Comparison of ENCODE assay signal across 8 cellular contexts in genomic region chr19:13952154-13953020, GRCh38. TPM values are rescaled to one million over a fixed set of nuclear protein-coding genes. Genes with fewer than 3 reads are reported as not detected.
DNase-seq lines count a peak whose midpoint lies in the region; ATAC-seq and TF ChIP-seq lines count a peak whose summit lies in the region.

A gene with protein sequence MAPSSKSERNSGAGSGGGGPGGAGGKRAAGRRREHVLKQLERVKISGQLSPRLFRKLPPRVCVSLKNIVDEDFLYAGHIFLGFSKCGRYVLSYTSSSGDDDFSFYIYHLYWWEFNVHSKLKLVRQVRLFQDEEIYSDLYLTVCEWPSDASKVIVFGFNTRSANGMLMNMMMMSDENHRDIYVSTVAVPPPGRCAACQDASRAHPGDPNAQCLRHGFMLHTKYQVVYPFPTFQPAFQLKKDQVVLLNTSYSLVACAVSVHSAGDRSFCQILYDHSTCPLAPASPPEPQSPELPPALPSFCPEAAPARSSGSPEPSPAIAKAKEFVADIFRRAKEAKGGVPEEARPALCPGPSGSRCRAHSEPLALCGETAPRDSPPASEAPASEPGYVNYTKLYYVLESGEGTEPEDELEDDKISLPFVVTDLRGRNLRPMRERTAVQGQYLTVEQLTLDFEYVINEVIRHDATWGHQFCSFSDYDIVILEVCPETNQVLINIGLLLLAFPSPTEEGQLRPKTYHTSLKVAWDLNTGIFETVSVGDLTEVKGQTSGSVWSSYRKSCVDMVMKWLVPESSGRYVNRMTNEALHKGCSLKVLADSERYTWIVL (plus strand): TSS chr19:13952509. CDS start chr19:13952513, 4 bp downstream.

- H3K4me3 ChIP-seq in lung = peak within 1 kb of the TSS; percentile 97

- peak within 1 kb of the TSS; percentile 90 to 98 for H3K27ac ChIP-seq in lung (ENCODE audit: low read depth in 1 of 2, low read length in 1 of 2)

- peaks cover 0 to 7% of the 10 kb centered on the region in 2 donors for H3K4me1 ChIP-seq in lung (ENCODE audit: control insufficient read depth in 2 of 2, insufficient read depth in 2 of 2, low read length in 2 of 2)

- CTCF ChIA-PET in activated CD8-positive, alpha-beta memory T cell treated with anti-CD3 and anti-CD28 coated beads for 36 hours (lab: Charles Lee) = interaction anchor here (0.5 to 2.0 kb wide), 9 partner anchors 13 to 144 kb away, joined by 3 to 5 read pairs (median 3); partner anchors contain the start of gene MISP3

- H3K36me3 ChIP-seq in lung (ENCODE audit: control insufficient read depth in 2 of 2, insufficient read depth in 2 of 2, low read length in 2 of 2) = peaks cover 5 to 22% of the 10 kb centered on the region in 2 donors

- H3K9me3 ChIP-seq in lung (ENCODE audit: control insufficient read depth in 2 of 2, insufficient read depth in 1 of 2, low read length in 1 of 2) = no peaks in the 10 kb centered on the region

- TF ChIP-seq CTCF in GM20000 (IDR thresholded peaks at IDR 0.05; ENCODE audit: extremely low read depth, missing control alignments) (no peak), lung (IDR thresholded peaks at IDR 0.05; ENCODE audit: control extremely low read depth, extremely low read depth) (no peak)

- POLR2A ChIA-PET in activated CD8-positive, alpha-beta memory T cell treated with anti-CD3 and anti-CD28 coated beads for 36 hours (lab: Charles Lee) = interaction anchor here (0.6 to 2.1 kb wide), 5 partner anchors 27 to 147 kb away, joined by 4 to 8 read pairs (median 8); partner anchors contain the start of gene RFX1

- WGBS in lung, 2 donors = 0 to 1% methylated on average over 56 to 63 of the region's 68 CpGs

- H3K27me3 ChIP-seq in lung (ENCODE audit: control insufficient read depth, insufficient read depth) = no peaks in the 10 kb centered on the region

- peak; percentile 99 for ATAC-seq in lung (ENCODE audit: insufficient read depth, low FRiP score)

- peak; percentile 99 for DNase-seq in CMK (ENCODE audit: low read depth)
- DNase-seq in GM20000 (ENCODE audit: low spot score) = peak; percentile 100
- peak; percentile 95 for DNase-seq in HT-29 (ENCODE audit: low spot score)
- peak; percentile 99 for DNase-seq in NOMO-1 (lab: John Stamatoyannopoulos, UW; ENCODE audit: unreplicated experiment in 2 of 2)
- peak; percentile 98 for DNase-seq in effector CD8-positive, alpha-beta T cell (lab: John Stamatoyannopoulos, UW)
- peak; percentile 99 for DNase-seq in lung (ENCODE audit: low spot score)
- DNase-seq in stimulated activated CD4-positive, alpha-beta T cell treated with anti-CD3 and anti-CD28 coated beads, TNF-alpha, amount 100 ng/mL, for 4 hours (ENCODE audit: low read depth in 3 of 3) = peak; percentile 91 to 99 (median 99)

RNA-seq across cellular contexts. Expression of the gene that starts here (rescaled TPM):
- total RNA-seq in HT-29 (2014; rRNA removed; shearing (Covaris generic)) = 46.6 and 47.2 TPM in 2 replicates
- total RNA-seq in activated CD8-positive, alpha-beta memory T cell treated with anti-CD3 and anti-CD28 coated beads for 36 hours = 10 to 100 TPM; 59.9 to 65.3 TPM
- 10 to 100 TPM; 13.8 to 37.9 TPM for total RNA-seq in lung
- 10 to 100 TPM; 29.0 to 56.1 TPM for polyA plus RNA-seq in lung

Comparison
In these comparisons a context has a peak if more than half of its experiments do, and no peak if none do; other contexts are left out.
1. Peak in every context shown above with its lines: DNase-seq, ATAC-seq, H3K4me3 ChIP-seq and H3K27ac ChIP-seq.